22 cellular contexts compared by ENCODE assay signal in the genomic region with DNA sequence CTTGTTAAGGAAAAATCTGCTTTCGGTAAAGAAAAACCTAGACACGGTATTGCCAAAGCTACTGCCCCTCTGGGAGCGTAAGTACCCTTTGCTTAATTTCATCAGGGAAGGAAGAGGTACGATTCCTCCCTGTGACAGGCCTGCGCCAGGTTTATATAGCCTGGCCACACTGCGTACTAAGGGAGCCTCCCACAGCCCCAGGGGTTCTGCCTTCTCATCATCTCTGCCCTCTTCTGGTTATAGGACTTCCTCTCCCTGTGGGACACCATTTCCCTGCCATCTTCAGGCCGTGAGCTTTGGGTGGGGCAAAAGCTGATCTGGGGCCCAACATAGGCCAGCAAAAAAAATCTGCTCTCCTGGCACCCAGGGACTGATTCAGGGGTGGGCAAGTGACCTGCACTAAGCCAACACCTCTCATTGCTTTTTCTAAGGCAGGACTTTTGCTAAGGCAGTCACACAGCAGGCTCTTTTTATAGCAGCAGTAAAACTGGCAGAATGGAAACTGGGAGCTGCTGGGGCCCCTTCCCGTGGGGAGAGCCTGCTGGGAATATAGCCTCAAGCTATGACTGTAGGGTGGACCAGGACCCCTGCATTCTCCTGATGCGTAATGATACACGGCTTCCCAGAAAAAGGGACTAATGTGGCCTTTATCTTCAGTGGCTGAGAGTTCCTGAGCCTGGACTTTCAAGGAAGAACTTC.
DNase-seq lines count a peak whose midpoint lies in the region; ATAC-seq and TF ChIP-seq lines count a peak whose summit lies in the region.
"Had no signal": no experiment of that assay in that cellular context is flagged by ENCODE, and none has a peak within 500 bp of the region (broad histone marks: within the 10 kb centered on the region; RNA-seq: fewer than 3 reads in every experiment).

No MANE protein-coding gene starts in this region.

- no peaks in the 10 kb centered on the region for H4K20me1 ChIP-seq in neural progenitor cell (ENCODE audit: low read depth)

- H3K4me1 Mint-ChIP-seq in neural progenitor cell (peaks cover 25% of the 10 kb centered on the region), type B pancreatic cell (ENCODE audit: unreplicated experiment) (peaks cover 33% of the 10 kb centered on the region)
- H3K4me1 Mint-ChIP-seq in activated CD4-positive, alpha-beta T cell treated with anti-CD3 and anti-CD28 coated beads, Interleukin-2, amount 10 ng/mL, durations not matched to agents 24 days and 14 days, result no peaks in the 10 kb centered on the region
- H3K4me1 Mint-ChIP-seq: activated naive CD4-positive, alpha-beta T cell treated with anti-CD3 and anti-CD28 coated beads, Interleukin-2, amount 10 ng/mL, durations not matched to agents 7 days and 5 days; CD14-positive monocyte had no signal

- H3K9me3 Mint-ChIP-seq in neural progenitor cell, result peaks cover 2% of the 10 kb centered on the region
- H3K9me3 Mint-ChIP-seq in type B pancreatic cell, result no peaks in the 10 kb centered on the region
- H3K9me3 Mint-ChIP-seq in activated CD4-positive, alpha-beta T cell treated with anti-CD3 and anti-CD28 coated beads, Interleukin-2, amount 10 ng/mL, durations not matched to agents 24 days and 14 days, result no peaks in the 10 kb centered on the region
- H3K9me3 Mint-ChIP-seq: activated CD4-positive, alpha-beta memory T cell treated with anti-CD3 and anti-CD28 coated beads for 36 hours; activated naive CD4-positive, alpha-beta T cell treated with anti-CD3 and anti-CD28 coated beads, Interleukin-2, amount 10 ng/mL, durations not matched to agents 7 days and 5 days; IgD-negative memory B cell had no signal

- H3K79me2 ChIP-seq in neural progenitor cell (ENCODE audit: low read depth), result no peaks in the 10 kb centered on the region

- H3K27me3 Mint-ChIP-seq in neural progenitor cell (ENCODE audit: insufficient read depth, low read depth) (peaks cover 2% of the 10 kb centered on the region), type B pancreatic cell (peaks cover 3% of the 10 kb centered on the region)
- no peaks in the 10 kb centered on the region for H3K27me3 Mint-ChIP-seq in activated CD4-positive, alpha-beta T cell treated with anti-CD3 and anti-CD28 coated beads, Interleukin-2, amount 10 ng/mL, durations not matched to agents 24 days and 14 days

- H2AFZ ChIP-seq in neural progenitor cell (replicated peaks), result no peak overlapping the region

- TF ChIP-seq CTCF in left ventricle myocardium inferior (IDR thresholded peaks at IDR 0.05; ENCODE audit: borderline replicate concordance) (no peak), esophagus muscularis mucosa (IDR thresholded peaks at IDR 0.05) (no peak), neural progenitor cell (IDR thresholded peaks at IDR 0.05) (no peak), GM20000 (IDR thresholded peaks at IDR 0.05; ENCODE audit: extremely low read depth, missing control alignments) (no peak), type B pancreatic cell (conservative IDR thresholded peaks at IDR 0.05) (no peak)

- H3K9me3 ChIP-seq in left ventricle myocardium inferior (replicated peaks) (peaks cover 8% of the 10 kb centered on the region), esophagus muscularis mucosa (no peaks in the 10 kb centered on the region), neural progenitor cell (ENCODE audit: low read depth) (no peaks in the 10 kb centered on the region)
- H3K9me3 ChIP-seq: ascending aorta, MG63 had no signal

- TF ChIP-seq POLR2A in esophagus muscularis mucosa (IDR thresholded peaks at IDR 0.05; ENCODE audit: low read depth), result no peak

- peak overlapping the region; percentile 19 for H3K4me2 ChIP-seq in neural progenitor cell

- no peak for TF ChIP-seq EP300 in esophagus muscularis mucosa (IDR thresholded peaks at IDR 0.05)

- H3K4me3 ChIP-seq in left ventricle myocardium inferior (no peak overlapping the region), esophagus muscularis mucosa (no peak overlapping the region), neural progenitor cell (no peak overlapping the region)
- H3K4me3 ChIP-seq: ascending aorta, MG63 had no signal

- peaks cover 17% of the 10 kb centered on the region for H3F3A ChIP-seq in neural progenitor cell (ENCODE audit: low read depth)

- H3K27ac ChIP-seq in left ventricle myocardium inferior (replicated peaks) (peak overlapping the region; percentile 82), esophagus muscularis mucosa (replicated peaks in 1 of 4) (peak overlapping the region; percentile 85 to 89 (median 86)), neural progenitor cell (peak overlapping the region; percentile 79)

- H3K4me1 ChIP-seq in left ventricle myocardium inferior, result peaks cover 45% of the 10 kb centered on the region
- peaks cover 30 to 88% (median 61%) of the 10 kb centered on the region in 4 donors for H3K4me1 ChIP-seq in esophagus muscularis mucosa
- H3K4me1 ChIP-seq in neural progenitor cell, result peaks cover 17% of the 10 kb centered on the region

- peak overlapping the region; percentile 50 for H3K27ac Mint-ChIP-seq in neural progenitor cell
- H3K27ac Mint-ChIP-seq in type B pancreatic cell, result no peak overlapping the region
- no peak overlapping the region for H3K27ac Mint-ChIP-seq in activated CD4-positive, alpha-beta T cell treated with anti-CD3 and anti-CD28 coated beads, Interleukin-2, amount 10 ng/mL, durations not matched to agents 24 days and 14 days
- H3K27ac Mint-ChIP-seq: activated CD4-positive, alpha-beta memory T cell treated with anti-CD3 and anti-CD28 coated beads for 36 hours; activated naive CD4-positive, alpha-beta T cell treated with anti-CD3 and anti-CD28 coated beads, Interleukin-2, amount 10 ng/mL, durations not matched to agents 7 days and 5 days; CD14-positive monocyte; IgD-negative memory B cell had no signal

- intact Hi-C loops in left ventricle myocardium inferior (cut with micrococcal nuclease), result no loop called here
- intact Hi-C loops in Right ventricle myocardium superior (cut with DNase I), result no loop called here
- intact Hi-C loops in esophagus muscularis mucosa (cut with DNase I), result no loop called here
- intact Hi-C loops in activated CD4-positive, alpha-beta T cell treated with anti-CD3 and anti-CD28 coated beads, Interleukin-2, amount 10 ng/mL, durations not matched to agents 24 days and 14 days (cut with micrococcal nuclease), result no loop called here

- H3K36me3 Mint-ChIP-seq in neural progenitor cell (peaks cover 19% of the 10 kb centered on the region), type B pancreatic cell (peaks cover 44% of the 10 kb centered on the region)
- H3K36me3 Mint-ChIP-seq in activated CD4-positive, alpha-beta T cell treated with anti-CD3 and anti-CD28 coated beads, Interleukin-2, amount 10 ng/mL, durations not matched to agents 24 days and 14 days (ENCODE audit: low read depth), result no peaks in the 10 kb centered on the region
- H3K36me3 Mint-ChIP-seq: activated CD4-positive, alpha-beta memory T cell treated with anti-CD3 and anti-CD28 coated beads for 36 hours; activated naive CD4-positive, alpha-beta T cell treated with anti-CD3 and anti-CD28 coated beads, Interleukin-2, amount 10 ng/mL, durations not matched to agents 7 days and 5 days; CD14-positive monocyte had no signal

- H3K36me3 ChIP-seq in left ventricle myocardium inferior (peaks cover 45% of the 10 kb centered on the region), esophagus muscularis mucosa (peaks cover 13 to 61% (median 36%) of the 10 kb centered on the region in 4 donors), neural progenitor cell (no peaks in the 10 kb centered on the region)
- H3K36me3 ChIP-seq: MG63 had no signal

- DNase-seq in left ventricle myocardium inferior (no peak), Right ventricle myocardium superior (no peak), esophagus muscularis mucosa (ENCODE audit: extremely low spot score) (no peak), neural progenitor cell (ENCODE audit: low spot score) (no peak), GM20000 (ENCODE audit: low spot score) (no peak), type B pancreatic cell (ENCODE audit: extremely low spot score, unreplicated experiment) (no peak)
- no peak for DNase-seq in activated CD4-positive, alpha-beta T cell treated with anti-CD3 and anti-CD28 coated beads, Interleukin-2, amount 10 ng/mL, durations not matched to agents 24 days and 14 days
- DNase-seq: activated CD4-positive, alpha-beta memory T cell treated with anti-CD3 and anti-CD28 coated beads for 36 hours; activated naive CD4-positive, alpha-beta T cell treated with anti-CD3 and anti-CD28 coated beads, Interleukin-2, amount 10 ng/mL, durations not matched to agents 7 days and 5 days; activated T-cell treated with anti-CD3 and anti-CD28 coated beads, Interleukin-2, amount 50 U/mL, for 1 hour; DMS153; foreskin fibroblast; left cardiac atrium; MG63; NCI-H1930; NCI-H510A; stimulated activated CD4-positive, alpha-beta T cell treated with anti-CD3 and anti-CD28 coated beads, Interleukin-4, amount 100 ng/mL, for 4 hours had no signal

- H3K9ac ChIP-seq in neural progenitor cell, result no peak overlapping the region

- H3K4me3 Mint-ChIP-seq in neural progenitor cell, result no peak overlapping the region
- H3K4me3 Mint-ChIP-seq in type B pancreatic cell, result no peak overlapping the region
- H3K4me3 Mint-ChIP-seq in activated CD4-positive, alpha-beta T cell treated with anti-CD3 and anti-CD28 coated beads, Interleukin-2, amount 10 ng/mL, durations not matched to agents 24 days and 14 days, result no peak overlapping the region
- H3K4me3 Mint-ChIP-seq: activated CD4-positive, alpha-beta memory T cell treated with anti-CD3 and anti-CD28 coated beads for 36 hours; activated naive CD4-positive, alpha-beta T cell treated with anti-CD3 and anti-CD28 coated beads, Interleukin-2, amount 10 ng/mL, durations not matched to agents 7 days and 5 days; CD14-positive monocyte; IgD-negative memory B cell had no signal

- H3K27me3 ChIP-seq in left ventricle myocardium inferior (ENCODE audit: low read depth), result no peaks in the 10 kb centered on the region
- H3K27me3 ChIP-seq in esophagus muscularis mucosa, result no peaks in the 10 kb centered on the region
- H3K27me3 ChIP-seq in neural progenitor cell, result no peaks in the 10 kb centered on the region
- H3K27me3 ChIP-seq: ascending aorta, MG63 had no signal

- ATAC-seq in Right ventricle myocardium superior (ENCODE audit: poor library complexity), result no peak
- no peak for ATAC-seq in GM18873 (IDR thresholded peaks at IDR 0.05; ENCODE audit: low FRiP score, unreplicated experiment)
- ATAC-seq: Right ventricle myocardium inferior had no signal

- 80% methylated on average over 10 of the region's 10 CpGs for WGBS in esophagus muscularis mucosa
